Comparison of ENCODE assay signal across 8 cellular contexts in the genomic region with DNA sequence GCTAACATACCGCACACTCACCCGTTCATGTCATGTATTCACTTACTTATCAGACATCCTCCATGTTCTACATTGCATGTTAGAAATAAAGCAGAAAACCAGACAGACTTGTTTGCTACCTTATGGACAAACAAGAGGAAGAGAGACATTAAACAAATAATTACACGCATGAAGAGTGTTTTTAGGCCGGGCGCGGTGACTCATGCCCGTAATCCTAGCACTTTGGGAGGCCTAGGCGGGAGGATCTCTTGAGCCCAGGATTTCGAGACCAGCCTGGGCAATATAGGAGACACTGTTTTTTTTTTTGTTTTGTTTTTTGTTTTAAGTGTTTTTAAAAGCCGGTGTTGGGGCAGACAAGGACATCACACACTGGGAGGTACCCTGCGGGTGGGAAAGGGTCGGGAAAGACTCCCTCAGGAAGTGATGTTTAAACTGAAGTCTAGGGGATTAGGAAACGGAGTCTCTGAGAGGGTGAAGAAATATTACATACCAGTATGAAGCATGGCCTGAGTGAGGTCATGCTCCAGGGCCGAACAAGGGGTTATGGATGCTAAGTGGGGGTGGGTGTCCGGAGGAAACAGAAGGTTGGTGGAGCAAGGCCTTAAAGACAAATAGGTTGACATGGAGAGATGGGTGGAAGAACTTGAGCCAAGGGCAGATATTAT. TPM values are rescaled to one million over a fixed set of nuclear protein-coding genes. Genes with fewer than 3 reads are reported as not detected.
A peak's percentile ranks its signal among the peaks of the same experiment; 100 is the strongest.
DNase-seq lines count a peak whose midpoint lies in the region; ATAC-seq, FAIRE-seq and TF ChIP-seq lines count a peak whose summit lies in the region.

No MANE protein-coding gene starts in this region.

- FAIRE-seq in endothelial cell of umbilical vein (lab: Jason Lieb, UNC) = no peak

- no peaks in the 10 kb centered on the region for H3K27me3 ChIP-seq in Panc1 (ENCODE audit: control insufficient read depth, insufficient read depth, low read length)
- no peaks in the 10 kb centered on the region for H3K27me3 ChIP-seq in endothelial cell of umbilical vein (ENCODE audit: control insufficient read depth in 2 of 2, insufficient read depth in 2 of 2, low read length in 2 of 2)
- H3K27me3 ChIP-seq in psoas muscle (ENCODE audit: insufficient read depth in 3 of 3, low read length in 2 of 3) = no peaks in the 10 kb centered on the region

- WGBS in psoas muscle, 3 donors = 84 to 88% (median 86%) methylated on average over 15 of the region's 15 CpGs

- DNase-seq in ELR (ENCODE audit: low read depth) (peak; percentile 39), Panc1 (ENCODE audit: low read depth, low spot score) (peak; percentile 35), endothelial cell of umbilical vein (ENCODE audit: low read depth, low spot score) (peak; percentile 29), psoas muscle (peak in 1 of 2 donors; percentile 25), amniotic stem cell (lab: John Stamatoyannopoulos, UW) (no peak), NCI-H1436 (lab: John Stamatoyannopoulos, UW) (no peak)

- H3K9ac ChIP-seq in endothelial cell of umbilical vein (replicated peaks; ENCODE audit: extremely low read depth, insufficient read depth, low read length) = no peak overlapping the region

- ATAC-seq in Panc1 (no peak), psoas muscle (no peak), GM18867 (IDR thresholded peaks at IDR 0.05; ENCODE audit: unreplicated experiment) (no peak), GM18511 (IDR thresholded peaks at IDR 0.05; ENCODE audit: unreplicated experiment) (no peak)

- BruUV-seq in Panc1 (replicated peaks; lab: Mats Ljungman, UMichigan) (no TSS peak), endothelial cell of umbilical vein (replicated peaks; lab: Mats Ljungman, UMichigan) (no TSS peak)

- H3K9me3 ChIP-seq in Panc1 (ENCODE audit: control insufficient read depth, insufficient read depth, low read depth, low read length) (no peaks in the 10 kb centered on the region), endothelial cell of umbilical vein (replicated peaks; ENCODE audit: control insufficient read depth, insufficient read depth, low read length) (no peaks in the 10 kb centered on the region), psoas muscle (no peaks in the 10 kb centered on the region)

- TF ChIP-seq POLR2A in endothelial cell of umbilical vein (IDR thresholded peaks at IDR 0.05; ENCODE audit: low read depth, low read length) = no peak

- H3K4me3 ChIP-seq in Panc1 (ENCODE audit: low read depth in 2 of 2, low read length in 2 of 2) (peak overlapping the region in 1 of 2 experiments; percentile 65; a peak in 2 of 4 replicates), endothelial cell of umbilical vein (replicated peaks in 1 of 3; ENCODE audit: insufficient read depth in 1 of 3, low read depth in 1 of 3, low read length in 3 of 3) (no peak overlapping the region), psoas muscle (no peak overlapping the region)

- peak overlapping the region; percentile 60 for H3K4me2 ChIP-seq in endothelial cell of umbilical vein (ENCODE audit: insufficient read depth, low read length)

- CTCF ChIA-PET in Panc1 (lab: Charles Lee) = no interaction called here
- CTCF ChIA-PET in endothelial cell of umbilical vein (lab: Charles Lee) = interaction anchor here (1.2 to 6.4 kb wide), 8 partner anchors 7 to 213 kb away, joined by 3 to 76 read pairs (median 8); no protein-coding TSS in a partner anchor

- in situ Hi-C loops in Panc1 (cut with HindIII; ENCODE audit: low pct_unique_long_range_greater_than_20kb, low sequenced_read_pairs) = no loop called here

- peaks cover 27% of the 10 kb centered on the region for H3K79me2 ChIP-seq in endothelial cell of umbilical vein (ENCODE audit: control insufficient read depth, insufficient read depth, low read length)

- H4K20me1 ChIP-seq in endothelial cell of umbilical vein (replicated peaks; ENCODE audit: control insufficient read depth, extremely low read depth, insufficient read depth, low read length) = peaks cover 4% of the 10 kb centered on the region

- POLR2A ChIA-PET in Panc1 (lab: Charles Lee) (no interaction called here), endothelial cell of umbilical vein (lab: Charles Lee) (no interaction called here)

- intact Hi-C loops in Panc1 (cut with micrococcal nuclease; ENCODE audit: unreplicated experiment) (no loop called here), endothelial cell of umbilical vein (cut with micrococcal nuclease) (loop anchor here (2.0 to 5.0 kb wide), 5 partner anchors 35 to 605 kb away; no protein-coding TSS in a partner anchor), psoas muscle (cut with DNase I) (loop anchor here in 1 of 2 donors (5.0 kb wide), 1 partner anchor 95 kb away; a partner anchor contains a TSS)

- TF ChIP-seq CTCF in Panc1 (IDR thresholded peaks at IDR 0.05) (no peak), endothelial cell of umbilical vein (IDR thresholded peaks at IDR 0.05; ENCODE audit: extremely low read depth in 1 of 2, insufficient read depth in 1 of 2, low read depth in 1 of 2, low read length in 2 of 2) (no peak), psoas muscle (IDR thresholded peaks at IDR 0.05) (no peak)

- peak overlapping the region; percentile 100 for H3K27ac ChIP-seq in Panc1 (ENCODE audit: low read length)
- H3K27ac ChIP-seq in endothelial cell of umbilical vein (ENCODE audit: insufficient read depth, low read depth, low read length) = peak overlapping the region; percentile 92
- H3K27ac ChIP-seq in psoas muscle = peak overlapping the region; percentile 94

- dilution Hi-C loops in endothelial cell of umbilical vein (cut with MboI; ENCODE audit: extremely low pct_ligation_motif_present, low sequenced_read_pairs) = no loop called here

- H3K9me1 ChIP-seq in endothelial cell of umbilical vein (replicated peaks; ENCODE audit: control insufficient read depth, extremely low read depth, insufficient read depth, low read length) = no peaks in the 10 kb centered on the region

- H2AFZ ChIP-seq in endothelial cell of umbilical vein (ENCODE audit: low read depth, low read length) = peak overlapping the region; percentile 49

- H3K4me1 ChIP-seq in Panc1 (ENCODE audit: control insufficient read depth, insufficient read depth, low read length) (peaks cover 72% of the 10 kb centered on the region), endothelial cell of umbilical vein (ENCODE audit: control insufficient read depth, extremely low read depth, insufficient read depth, low read length) (peaks cover 43% of the 10 kb centered on the region), psoas muscle (peaks cover 32% of the 10 kb centered on the region)

- H3K36me3 ChIP-seq in Panc1 (ENCODE audit: control insufficient read depth, insufficient read depth, low read length) (no peaks in the 10 kb centered on the region; the same call in 1 of the 2 replicates), endothelial cell of umbilical vein (ENCODE audit: control insufficient read depth in 2 of 2, extremely low read depth in 1 of 2, insufficient read depth in 2 of 2, low read length in 2 of 2) (no peaks in the 10 kb centered on the region), psoas muscle (ENCODE audit: insufficient read depth in 1 of 2, low read depth in 1 of 2) (no peaks in the 10 kb centered on the region)

TF ChIP-seq in endothelial cell of umbilical vein, 7 proteins besides CTCF, POLR2A, EP300 and RAD21:
- no peak for TF ChIP-seq GATA2 (IDR thresholded peaks at IDR 0.05; ENCODE audit: insufficient read depth, insufficient read length, low read depth, low read length)
- TF ChIP-seq, protein P1, sequence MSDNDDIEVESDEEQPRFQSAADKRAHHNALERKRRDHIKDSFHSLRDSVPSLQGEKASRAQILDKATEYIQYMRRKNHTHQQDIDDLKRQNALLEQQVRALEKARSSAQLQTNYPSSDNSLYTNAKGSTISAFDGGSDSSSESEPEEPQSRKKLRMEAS (IDR thresholded peaks at IDR 0.05; ENCODE audit: insufficient read depth, insufficient read length) = no peak
- TF ChIP-seq EZH2 (IDR thresholded peaks at IDR 0.05; ENCODE audit: borderline replicate concordance, low read depth, low read length, severe bottlenecking) = no peak
- TF ChIP-seq FOS (IDR thresholded peaks at IDR 0.05; ENCODE audit: borderline replicate concordance, insufficient read depth, low read length) = no peak
- no peak for TF ChIP-seq POLR2AphosphoS5 (IDR thresholded peaks at IDR 0.05; ENCODE audit: insufficient read depth, low read depth, low read length)
- no peak for TF ChIP-seq MYC (IDR thresholded peaks at IDR 0.05; ENCODE audit: low read depth, low read length)
- TF ChIP-seq JUN (IDR thresholded peaks at IDR 0.05; ENCODE audit: borderline replicate concordance, insufficient read depth, insufficient read length, low read depth) = no peak

RNA-seq across cellular contexts. Expression of a gene that starts 2.1 kb away (rescaled TPM):
- 51.4 TPM for total RNA-seq in Panc1 (2021; ENCODE audit: unreplicated experiment)
- 28.8 TPM for polyA plus RNA-seq in Panc1 (2012; ENCODE audit: insufficient read length)
- total RNA-seq in endothelial cell of umbilical vein = 52.4 and 57.2 TPM in 2 replicates
- 15.9 and 18.8 TPM in 2 replicates for polyA plus RNA-seq in endothelial cell of umbilical vein
- polyA plus RNA-seq in endothelial cell of umbilical vein (2011; cell fraction: cytosol; rRNA removed) = 19.9 and 26.5 TPM in 2 replicates
- polyA plus RNA-seq in endothelial cell of umbilical vein (2011; cell fraction: nucleus; rRNA removed) = 95.2 and 103 TPM in 2 replicates
- 27.8 and 35.5 TPM in 2 replicates for polyA plus RNA-seq in endothelial cell of umbilical vein (2012)
- polyA minus RNA-seq in endothelial cell of umbilical vein = 40.0 and 46.1 TPM in 2 replicates
- polyA minus RNA-seq in endothelial cell of umbilical vein (2011; cell fraction: cytosol; rRNA and poly(A)+ RNA removed) = 19.7 TPM
- polyA minus RNA-seq in endothelial cell of umbilical vein (2011; cell fraction: nucleus; rRNA and poly(A)+ RNA removed) = 81.2 and 93.6 TPM in 2 replicates
- 10 to 100 TPM in 3 of 4 donors, 1 to 10 TPM in 1; 9.4 to 13.6 (median 12.1) TPM for total RNA-seq in psoas muscle
- polyA plus RNA-seq in psoas muscle = 10 to 100 TPM; 10.1 to 11.5 (median 10.9) TPM

Comparison
In these comparisons a context has a peak if more than half of its experiments do, and no peak if none do; other contexts are left out.
1. DNase-seq: peak in ELR (single experiment), Panc1 (single experiment) and endothelial cell of umbilical vein (single experiment); none in amniotic stem cell (single experiment) and NCI-H1436 (single experiment).
2. Peak in every context shown above with its lines, with median percentiles within 50 percentile points of each other: H3K27ac ChIP-seq.